12 cellular contexts compared by ENCODE assay signal in genomic region chr11:86515297-86516094, GRCh38.
DNase-seq lines count a peak whose midpoint lies in the region; ATAC-seq, FAIRE-seq and TF ChIP-seq lines count a peak whose summit lies in the region.
"Had no signal": no experiment of that assay in that cellular context is flagged by ENCODE, and none has a peak within 500 bp of the region (broad histone marks: within the 10 kb centered on the region; RNA-seq: fewer than 3 reads in every experiment).

No MANE protein-coding gene starts in this region.

- no peaks in the 10 kb centered on the region for H3K27me3 ChIP-seq in small intestine (ENCODE audit: control insufficient read depth in 2 of 2, insufficient read depth in 2 of 2, low read length in 2 of 2)

- no peak for FAIRE-seq in small intestine (lab: Jason Lieb, UNC)

- 78 to 85% (median 78%) methylated on average over 7 of the region's 7 CpGs for WGBS in small intestine, 3 donors

- H3K9me3 ChIP-seq in small intestine (ENCODE audit: control insufficient read depth, low read depth) = no peaks in the 10 kb centered on the region

- no peak for TF ChIP-seq CTCF in fibroblast of pulmonary artery (IDR thresholded peaks at IDR 0.05; ENCODE audit: low read length, missing control alignments)

- H3K36me3 ChIP-seq in small intestine (ENCODE audit: control insufficient read depth in 2 of 2, insufficient read depth in 2 of 2, low read length in 2 of 2) = no peaks in the 10 kb centered on the region

- ATAC-seq in GM21390 (IDR thresholded peaks at IDR 0.05; ENCODE audit: unreplicated experiment) (no peak), GM18867 (IDR thresholded peaks at IDR 0.05; ENCODE audit: unreplicated experiment) (no peak)

- peak; percentile 91 for DNase-seq in ELR (ENCODE audit: low read depth)
- peak; percentile 97 for DNase-seq in RPMI7951 (ENCODE audit: low read depth)
- peak; percentile 76 for DNase-seq in fibroblast of pulmonary artery (ENCODE audit: low read depth)
- peak; percentile 50 for DNase-seq in putamen (ENCODE audit: low spot score)
- DNase-seq in small intestine = no peak
- DNase-seq in COLO668 (lab: John Stamatoyannopoulos, UW; ENCODE audit: unreplicated experiment) = no peak
- DNase-seq: activated CD4-positive, alpha-beta T cell treated with anti-CD3 and anti-CD28 coated beads, Interleukin-2, amount 50 U/mL, for 48 hours; cortex of kidney; GDM1 had no signal

- H3K4me1 ChIP-seq in small intestine (ENCODE audit: control insufficient read depth in 2 of 2, insufficient read depth in 1 of 2, low read depth in 1 of 2, low read length in 1 of 2) = peaks cover 2 to 20% of the 10 kb centered on the region in 2 donors

- no peak overlapping the region for H3K4me3 ChIP-seq in fibroblast of pulmonary artery (replicated peaks; ENCODE audit: low read depth, low read length)
- no peak overlapping the region for H3K4me3 ChIP-seq in small intestine (ENCODE audit: low read depth in 1 of 2, low read length in 2 of 2)
- H3K4me3 ChIP-seq: lung had no signal

- no peak overlapping the region for H3K27ac ChIP-seq in small intestine (ENCODE audit: low read depth in 1 of 2, low read length in 1 of 2)

Comparison
In these comparisons a context has a peak if more than half of its experiments do, and no peak if none do; other contexts are left out.
1. DNase-seq: peak in ELR (single experiment), RPMI7951 (single experiment), fibroblast of pulmonary artery (single experiment) and putamen (single experiment); none in small intestine (single experiment) and COLO668 (single experiment).